Comparison of ENCODE assay signal across 19 cellular contexts in genomic region chr4:38512840-38513239, GRCh38.
DNase-seq lines count a peak whose midpoint lies in the region; ATAC-seq and TF ChIP-seq lines count a peak whose summit lies in the region.
"Had no signal": no experiment of that assay in that cellular context is flagged by ENCODE, and none has a peak within 500 bp of the region (broad histone marks: within the 10 kb centered on the region; RNA-seq: fewer than 3 reads in every experiment).

No MANE protein-coding gene starts in this region.

- peak overlapping the region; percentile 86 for H3K27ac Mint-ChIP-seq in CD4-positive, alpha-beta T cell
- H3K27ac Mint-ChIP-seq: endodermal cell; stimulated activated naive B cell treated with anti-CD40 and anti-IgM and Interleukin-4, amounts not matched to agents 10 μg/mL and 1 μg/mL and 100 μg/mL, for 72 hours had no signal

- no peak for ATAC-seq in CD4-positive, alpha-beta T cell (ENCODE audit: poor library complexity)
- ATAC-seq in GM21529 (IDR thresholded peaks at IDR 0.05; ENCODE audit: unreplicated experiment) = no peak
- ATAC-seq: pancreas; sciatic nerve; stimulated activated naive B cell treated with anti-CD40 and anti-IgM and Interleukin-4, amounts not matched to agents 10 μg/mL and 1 μg/mL and 100 μg/mL, for 72 hours had no signal

- H3K4me3 Mint-ChIP-seq in CD4-positive, alpha-beta T cell = peak overlapping the region; percentile 91
- H3K4me3 Mint-ChIP-seq: endodermal cell had no signal

- peaks cover 88% of the 10 kb centered on the region for H3K4me1 Mint-ChIP-seq in CD4-positive, alpha-beta T cell (ENCODE audit: low read depth)

- no peaks in the 10 kb centered on the region for H3K27me3 Mint-ChIP-seq in CD4-positive, alpha-beta T cell

- H3K27me3 ChIP-seq in CD4-positive, alpha-beta T cell (ENCODE audit: control insufficient read depth, insufficient read depth, low read length) = no peaks in the 10 kb centered on the region
- H3K27me3 ChIP-seq: pancreas, tibial artery had no signal

- H3K27ac ChIP-seq in CD4-positive, alpha-beta T cell (ENCODE audit: low read depth, low read length) = no peak overlapping the region
- H3K27ac ChIP-seq: pancreas, tibial artery had no signal

- H3K9me3 ChIP-seq in CD4-positive, alpha-beta T cell (ENCODE audit: control insufficient read depth, low read length) = no peaks in the 10 kb centered on the region
- H3K9me3 ChIP-seq: pancreas, tibial artery had no signal

- CTCF ChIA-PET in CD4-positive, alpha-beta T cell (lab: Charles Lee) = interaction anchor here (1.0 kb wide), 1 partner anchor 193 kb away, joined by 3 read pairs; no protein-coding TSS in a partner anchor

- POLR2A ChIA-PET in CD4-positive, alpha-beta T cell (lab: Charles Lee) = interaction anchor here (0.9 to 1.8 kb wide), 3 partner anchors 141 to 162 kb away, joined by 3 to 5 read pairs (median 4); no protein-coding TSS in a partner anchor

- no peak for TF ChIP-seq CTCF in CD4-positive, alpha-beta T cell (IDR thresholded peaks at IDR 0.05)

- DNase-seq in CD4-positive, alpha-beta T cell = no peak
- peak; percentile 68 for DNase-seq in DMS53 (lab: John Stamatoyannopoulos, UW)
- DNase-seq in NCI-H526 (lab: John Stamatoyannopoulos, UW) = peak; percentile 57 to 68
- peak; percentile 25 for DNase-seq in iPS-NIHi11 (ENCODE audit: low spot score)
- no peak for DNase-seq in epidermal melanocyte (ENCODE audit: insufficient read length, low spot score)
- no peak for DNase-seq in central memory CD4-positive, alpha-beta T cell
- DNase-seq: activated gamma-delta T cell; aorta; EL; endodermal cell; glutamatergic neuron; GOT3; NCI-H1417 treated with DMSO at 0.1 percent for 48 hours; NCI-H446; pancreas; stimulated activated naive B cell treated with anti-CD40 and anti-IgM and Interleukin-4, amounts not matched to agents 10 μg/mL and 1 μg/mL and 100 μg/mL, for 72 hours; tibial artery had no signal

- intact Hi-C loops in CD4-positive, alpha-beta T cell (cut with DNase I, micrococcal nuclease) = loop anchor here (5.0 kb wide), 2 partner anchors 191 to 196 kb away; no protein-coding TSS in a partner anchor

- peaks cover 62% of the 10 kb centered on the region for H3K36me3 Mint-ChIP-seq in CD4-positive, alpha-beta T cell (ENCODE audit: low read depth)
- H3K36me3 Mint-ChIP-seq: stimulated activated naive B cell treated with anti-CD40 and anti-IgM and Interleukin-4, amounts not matched to agents 10 μg/mL and 1 μg/mL and 100 μg/mL, for 72 hours had no signal

- H3K9me3 Mint-ChIP-seq in CD4-positive, alpha-beta T cell = no peaks in the 10 kb centered on the region
- H3K9me3 Mint-ChIP-seq: endodermal cell; stimulated activated naive B cell treated with anti-CD40 and anti-IgM and Interleukin-4, amounts not matched to agents 10 μg/mL and 1 μg/mL and 100 μg/mL, for 72 hours had no signal

Comparison
In these comparisons a context has a peak if more than half of its experiments do, and no peak if none do; other contexts are left out.
1. DNase-seq: peak in DMS53 (single experiment), NCI-H526 (2 of 2) and iPS-NIHi11 (single experiment); none in CD4-positive, alpha-beta T cell (0 of 10), epidermal melanocyte (single experiment) and central memory CD4-positive, alpha-beta T cell (single experiment).